11 cellular contexts compared by ENCODE assay signal in genomic region chr6:157813191-157813590, GRCh38. TPM values are rescaled to one million over a fixed set of nuclear protein-coding genes. Genes with fewer than 3 reads are reported as not detected.
DNase-seq lines count a peak whose midpoint lies in the region; ATAC-seq and TF ChIP-seq lines count a peak whose summit lies in the region.
"Had no signal": no experiment of that assay in that cellular context is flagged by ENCODE, and none has a peak within 500 bp of the region (broad histone marks: within the 10 kb centered on the region; RNA-seq: fewer than 3 reads in every experiment).

No MANE protein-coding gene starts in this region.

- peak overlapping the region; percentile 52 for H4K8ac ChIP-seq in mesenchymal stem cell (ENCODE audit: low read length)

- peak overlapping the region; percentile 73 for H3K27ac Mint-ChIP-seq in chondrocyte (ENCODE audit: unreplicated experiment)
- peak overlapping the region; percentile 61 for H3K27ac Mint-ChIP-seq in stimulated activated naive CD8-positive, alpha-beta T cell treated with anti-CD3 and anti-CD28 coated beads, Interleukin-15, Interleukin-2, amounts not matched to agents 100 ng/mL and 50 ng/mL, for 24 hours
- H3K27ac Mint-ChIP-seq: T-helper 1 cell treated with Interleukin-12 subunit alpha and Interleukin-12 subunit beta and Interleukin-4 antibody, amounts not matched to agents 30 μg/mL and 1 μg/mL, for 36 hours had no signal

- no peak overlapping the region for H2BK5ac ChIP-seq in mesenchymal stem cell (ENCODE audit: low read depth, low read length, poor library complexity, severe bottlenecking)

- H3K18ac ChIP-seq in mesenchymal stem cell (ENCODE audit: low read depth in 1 of 2, low read length in 2 of 2): peak overlapping the region in 1 of 2 experiments; percentile 68

- CTCF ChIA-PET in HEK293 (lab: Yijun Ruan, JAX): interaction anchor here (1.1 to 1.3 kb wide), 2 partner anchors 49 to 56 kb away, joined by 3 to 5 read pairs; no protein-coding TSS in a partner anchor

- H2AFZ ChIP-seq in mesenchymal stem cell (ENCODE audit: low read depth, low read length): peak overlapping the region; percentile 56

- no peaks in the 10 kb centered on the region for H3K27me3 ChIP-seq in mesenchymal stem cell (ENCODE audit: control insufficient read depth in 1 of 2, insufficient read depth in 1 of 2, low read length in 2 of 2)

- no peaks in the 10 kb centered on the region for H3K36me3 Mint-ChIP-seq in chondrocyte (ENCODE audit: low read depth)
- peaks cover 4% of the 10 kb centered on the region for H3K36me3 Mint-ChIP-seq in stimulated activated naive CD8-positive, alpha-beta T cell treated with anti-CD3 and anti-CD28 coated beads, Interleukin-15, Interleukin-2, amounts not matched to agents 100 ng/mL and 50 ng/mL, for 24 hours (ENCODE audit: low read depth)

- WGBS in mesenchymal stem cell: 92% methylated on average over 5 of the region's 5 CpGs

- no peak for ATAC-seq in GM18498 (IDR thresholded peaks at IDR 0.05; ENCODE audit: unreplicated experiment)

- H3K4me3 ChIP-seq in HEK293 (ENCODE audit: low read depth, low read length): no peak overlapping the region
- peak overlapping the region in 1 of 2 experiments; percentile 38 for H3K4me3 ChIP-seq in mesenchymal stem cell (ENCODE audit: insufficient read depth in 1 of 2, low read depth in 1 of 2, low read length in 2 of 2)

- peak overlapping the region; percentile 11 to 35 for H3K4ac ChIP-seq in mesenchymal stem cell (ENCODE audit: low read depth in 1 of 2, low read length in 2 of 2)

- H3K9me3 ChIP-seq in HEK293 (ENCODE audit: control insufficient read depth, insufficient read depth, low read depth, low read length) (no peaks in the 10 kb centered on the region), mesenchymal stem cell (ENCODE audit: control insufficient read depth, low read length) (peaks cover 9% of the 10 kb centered on the region)

- H2BK120ac ChIP-seq in mesenchymal stem cell (ENCODE audit: low read depth, low read length): no peak overlapping the region

- H3K79me1 ChIP-seq in mesenchymal stem cell (replicated peaks; ENCODE audit: low read length, poor library complexity, severe bottlenecking): no peaks in the 10 kb centered on the region

- POLR2A ChIA-PET in HEK293 (lab: Yijun Ruan, JAX): no interaction called here

- peak overlapping the region; percentile 92 for H3K9ac ChIP-seq in mesenchymal stem cell (ENCODE audit: low read length)

- H4K91ac ChIP-seq in mesenchymal stem cell (ENCODE audit: low read length): no peak overlapping the region

- no peak overlapping the region for H3K23ac ChIP-seq in mesenchymal stem cell (ENCODE audit: low read length in 2 of 2)

- H3K9me3 Mint-ChIP-seq in chondrocyte (ENCODE audit: low read depth): peaks cover 13% of the 10 kb centered on the region
- H3K9me3 Mint-ChIP-seq in stimulated activated naive CD8-positive, alpha-beta T cell treated with anti-CD3 and anti-CD28 coated beads, Interleukin-15, Interleukin-2, amounts not matched to agents 100 ng/mL and 50 ng/mL, for 24 hours: peaks cover 29% of the 10 kb centered on the region

- peak overlapping the region; percentile 30 for H2BK15ac ChIP-seq in mesenchymal stem cell (ENCODE audit: low read depth, poor library complexity, severe bottlenecking)

- no peaks in the 10 kb centered on the region for H3K4me1 ChIP-seq in HEK293 (ENCODE audit: control insufficient read depth, insufficient read depth, low read length)
- H3K4me1 ChIP-seq in mesenchymal stem cell (ENCODE audit: control insufficient read depth, insufficient read depth, low read depth, low read length): peaks cover 4% of the 10 kb centered on the region

- no peak overlapping the region for H2BK12ac ChIP-seq in mesenchymal stem cell (ENCODE audit: low read length in 2 of 2)

- no peak overlapping the region for H3K4me2 ChIP-seq in mesenchymal stem cell (ENCODE audit: low read length, poor library complexity, severe bottlenecking)

- DNase-seq in chondrocyte (ENCODE audit: low spot score): no peak
- DNase-seq in mesenchymal stem cell: no peak
- no peak for DNase-seq in NCI-H1694 treated with DMSO at 0.1 percent for 48 hours (lab: John Stamatoyannopoulos, UW)
- DNase-seq in ureter (ENCODE audit: low spot score): no peak
- no peak for DNase-seq in activated T-cell treated with anti-CD3 and anti-CD28 coated beads, Interleukin-2, amount 50 U/mL, for 48 hours
- DNase-seq: Karpas-422, NCI-H510A treated with DMSO at 0.1 percent for 48 hours had no signal

- no peak overlapping the region for H3K14ac ChIP-seq in mesenchymal stem cell (ENCODE audit: low read length in 2 of 2)

- TF ChIP-seq CTCF in HEK293 (tag by site-specific recombination; IDR thresholded peaks at IDR 0.05): no peak
- TF ChIP-seq CTCF in chondrocyte (IDR thresholded peaks at IDR 0.05): no peak

- H3K4me3 Mint-ChIP-seq in chondrocyte (ENCODE audit: unreplicated experiment): no peak overlapping the region
- H3K4me3 Mint-ChIP-seq in stimulated activated naive CD8-positive, alpha-beta T cell treated with anti-CD3 and anti-CD28 coated beads, Interleukin-15, Interleukin-2, amounts not matched to agents 100 ng/mL and 50 ng/mL, for 24 hours: no peak overlapping the region
- H3K4me3 Mint-ChIP-seq: T-helper 1 cell treated with Interleukin-12 subunit alpha and Interleukin-12 subunit beta and Interleukin-4 antibody, amounts not matched to agents 30 μg/mL and 1 μg/mL, for 36 hours had no signal

- H3K27ac ChIP-seq in HEK293 (ENCODE audit: extremely low read depth, low read depth, low read length) (no peak overlapping the region), mesenchymal stem cell (ENCODE audit: low read length, poor library complexity, severe bottlenecking) (no peak overlapping the region)

- H3K4me1 Mint-ChIP-seq in chondrocyte (ENCODE audit: low read depth): peaks cover 26% of the 10 kb centered on the region
- H3K4me1 Mint-ChIP-seq in stimulated activated naive CD8-positive, alpha-beta T cell treated with anti-CD3 and anti-CD28 coated beads, Interleukin-15, Interleukin-2, amounts not matched to agents 100 ng/mL and 50 ng/mL, for 24 hours (ENCODE audit: low read depth): peaks cover 47% of the 10 kb centered on the region

- no peak overlapping the region for H2AK5ac ChIP-seq in mesenchymal stem cell (ENCODE audit: low read length, severe bottlenecking)

- no peaks in the 10 kb centered on the region for H3K36me3 ChIP-seq in HEK293 (ENCODE audit: control insufficient read depth in 2 of 2, insufficient read depth in 1 of 2, low read length in 2 of 2)
- H3K36me3 ChIP-seq in mesenchymal stem cell (ENCODE audit: control insufficient read depth in 1 of 2, insufficient read depth in 2 of 2, low read depth in 1 of 2, low read length in 2 of 2): no peaks in the 10 kb centered on the region

- no peaks in the 10 kb centered on the region for H3K27me3 Mint-ChIP-seq in chondrocyte (ENCODE audit: low read depth)
- peaks cover 4% of the 10 kb centered on the region for H3K27me3 Mint-ChIP-seq in stimulated activated naive CD8-positive, alpha-beta T cell treated with anti-CD3 and anti-CD28 coated beads, Interleukin-15, Interleukin-2, amounts not matched to agents 100 ng/mL and 50 ng/mL, for 24 hours

TF ChIP-seq in HEK293, 187 proteins besides CTCF, POLR2A, EP300 and RAD21:
- TF ChIP-seq ZFHX2 (tag by site-specific recombination; conservative IDR thresholded peaks at IDR 0.05) (peak; percentile 60), KLF1 (tag by site-specific recombination; IDR thresholded peaks at IDR 0.05) (no peak)

RNA-seq across cellular contexts. Expression of gene SNX9, which starts 9.9 kb away (rescaled TPM):
- 31.7 to 47.1 TPM (median 43.9 TPM) in 3 replicates for total RNA-seq in chondrocyte
- polyA plus RNA-seq in mesenchymal stem cell (2013, experiment 1 of 2): 40.4 TPM
- 41.1 TPM for polyA plus RNA-seq in mesenchymal stem cell (2013, experiment 2 of 2)
- total RNA-seq in ureter: 45.8 TPM
